In the genomic region with DNA sequence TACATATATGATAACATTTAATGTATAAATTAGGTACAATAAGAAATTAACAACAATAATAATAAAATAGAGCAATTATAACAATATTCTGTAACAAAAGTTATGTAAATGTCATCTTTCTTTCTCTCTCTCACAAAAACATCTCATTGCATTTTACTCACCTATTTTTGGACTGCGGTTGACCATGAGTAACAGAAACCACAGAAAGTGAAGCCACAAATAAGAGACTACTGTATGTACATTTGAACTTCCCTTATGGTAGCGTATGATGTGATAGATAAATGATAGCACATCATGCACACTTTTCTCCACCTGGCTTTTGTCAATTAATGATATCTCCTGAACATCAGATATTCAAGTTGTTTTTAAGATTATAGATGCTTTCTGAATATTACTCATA, we compare ENCODE assay signal across 8 cellular contexts.
A peak's percentile ranks its signal among the peaks of the same experiment; 100 is the strongest.
DNase-seq lines count a peak whose midpoint lies in the region; ATAC-seq, FAIRE-seq and TF ChIP-seq lines count a peak whose summit lies in the region.

No MANE protein-coding gene starts in this region.

- H3K4me2 ChIP-seq in GM12878 (ENCODE audit: control insufficient read depth, insufficient read depth): no peak overlapping the region

- H4K20me1 ChIP-seq in GM12878 (ENCODE audit: control insufficient read depth, insufficient read depth): no peaks in the 10 kb centered on the region

- no peaks in the 10 kb centered on the region for H3K36me3 ChIP-seq in GM12878 (ENCODE audit: control insufficient read depth in 2 of 2, insufficient read depth in 2 of 2, low read length in 1 of 2)

- H3K27me3 ChIP-seq in GM12878 (replicated peaks in 1 of 2; ENCODE audit: control insufficient read depth in 2 of 2, insufficient read depth in 2 of 2, low read length in 1 of 2): peaks cover 0 to 2% of the 10 kb centered on the region in 2 experiments; a peak in 1 of 4 replicates

- WGBS in GM12878 (ENCODE audit: insufficient coverage, insufficient replicate concordance, low lambda C conversion rate, missing lambda C conversion rate): 6% methylated on average over 2 of the region's 2 CpGs

- CTCF ChIA-PET in GM12878 (lab: Yijun Ruan, JAX): no interaction called here

- RAD21 ChIA-PET in GM12878 (lab: Charles Lee; ENCODE audit: unreplicated experiment): no interaction called here

- H2AFZ ChIP-seq in GM12878 (ENCODE audit: control insufficient read depth, low read depth, low read length): no peak overlapping the region

- TF ChIP-seq CTCF in GM12878 (IDR thresholded peaks at IDR 0.05 in 2 of 3, conservative IDR thresholded peaks at IDR 0.05 in 1 of 3; ENCODE audit: control insufficient read depth in 2 of 3, extremely low read depth in 1 of 3, insufficient read depth in 1 of 3, low read depth in 3 of 3, low read length in 3 of 3): no peak

- in situ Hi-C loops in GM12878 (cut with MboI): no loop called here

- SMC1A ChIA-PET in GM12878 (lab: Charles Lee; ENCODE audit: uncharacterized antibody, unreplicated experiment): no interaction called here

- H3K79me2 ChIP-seq in GM12878 (ENCODE audit: control insufficient read depth, insufficient read depth, low read length): no peaks in the 10 kb centered on the region

- DNase-seq in GM12878 (ENCODE audit: low read depth, low spot score) (peak; percentile 41), erythroblast (lab: John Stamatoyannopoulos, UW) (no peak), kidney glomerular epithelial cell (lab: John Stamatoyannopoulos, UW) (no peak), NCI-H226 (no peak), sciatic nerve (ENCODE audit: low spot score) (no peak)

- no peak overlapping the region for H3K4me3 ChIP-seq in GM12878

- no peak for TF ChIP-seq POLR2A in GM12878 (IDR thresholded peaks at IDR 0.05; ENCODE audit: low read depth, low read length)
- no peak for TF ChIP-seq POLR2A in erythroblast (IDR thresholded peaks at IDR 0.05; ENCODE audit: low read length)

- peak; percentile 88 for FAIRE-seq in GM12878 (lab: Jason Lieb, UNC)

- no TSS peak for BruUV-seq in GM12878 (replicated peaks; lab: Mats Ljungman, UMichigan)

- no peaks in the 10 kb centered on the region for H3K9me3 ChIP-seq in GM12878 (replicated peaks; ENCODE audit: control insufficient read depth, insufficient read depth, low read length)

- no peak for TF ChIP-seq RAD21 in GM12878 (IDR thresholded peaks at IDR 0.05; ENCODE audit: insufficient read depth, low read depth, low read length)

- POLR2A ChIA-PET in GM12878 (lab: Charles Lee): no interaction called here

- H3K4me1 ChIP-seq in GM12878 (ENCODE audit: control insufficient read depth, insufficient read depth, low read length): peaks cover 3% of the 10 kb centered on the region

- no peak overlapping the region for H3K27ac ChIP-seq in GM12878 (ENCODE audit: control insufficient read depth, insufficient read depth)

- intact Hi-C loops in GM12878 (cut with micrococcal nuclease; ENCODE audit: unreplicated experiment): no loop called here
- intact Hi-C loops in sciatic nerve (cut with DNase I): no loop called here

- TF ChIP-seq EP300 in GM12878 (IDR thresholded peaks at IDR 0.05; ENCODE audit: borderline replicate concordance in 1 of 2, control insufficient read depth in 1 of 2, low read depth in 2 of 2, low read length in 2 of 2): peak; percentile 58 to 75; a peak in 3 of 4 replicates

- ATAC-seq in GM18519 (IDR thresholded peaks at IDR 0.05; ENCODE audit: low FRiP score, unreplicated experiment) (peak; percentile 100), GM21619 (IDR thresholded peaks at IDR 0.05; ENCODE audit: unreplicated experiment) (peak; percentile 100), HG03575 (IDR thresholded peaks at IDR 0.05; ENCODE audit: extremely low read depth, insufficient number of reproducible peaks, low FRiP score, unreplicated experiment) (peak; percentile 99), GM12878 (peak; percentile 93), sciatic nerve (no peak)

- H3K9ac ChIP-seq in GM12878 (ENCODE audit: control insufficient read depth, insufficient read depth, low read length): no peak overlapping the region

TF ChIP-seq in GM12878, 131 proteins besides CTCF, POLR2A, EP300 and RAD21 (continues in another document):
- TF ChIP-seq, protein P1, sequence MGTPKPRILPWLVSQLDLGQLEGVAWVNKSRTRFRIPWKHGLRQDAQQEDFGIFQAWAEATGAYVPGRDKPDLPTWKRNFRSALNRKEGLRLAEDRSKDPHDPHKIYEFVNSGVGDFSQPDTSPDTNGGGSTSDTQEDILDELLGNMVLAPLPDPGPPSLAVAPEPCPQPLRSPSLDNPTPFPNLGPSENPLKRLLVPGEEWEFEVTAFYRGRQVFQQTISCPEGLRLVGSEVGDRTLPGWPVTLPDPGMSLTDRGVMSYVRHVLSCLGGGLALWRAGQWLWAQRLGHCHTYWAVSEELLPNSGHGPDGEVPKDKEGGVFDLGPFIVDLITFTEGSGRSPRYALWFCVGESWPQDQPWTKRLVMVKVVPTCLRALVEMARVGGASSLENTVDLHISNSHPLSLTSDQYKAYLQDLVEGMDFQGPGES (IDR thresholded peaks at IDR 0.05): no peak
- TF ChIP-seq NFYA (IDR thresholded peaks at IDR 0.05; ENCODE audit: borderline replicate concordance, low read depth, low read length): no peak
- TF ChIP-seq EZH2 (IDR thresholded peaks at IDR 0.05; ENCODE audit: borderline replicate concordance, control insufficient read depth, low read depth, low read length): no peak
- TF ChIP-seq, protein P2, sequence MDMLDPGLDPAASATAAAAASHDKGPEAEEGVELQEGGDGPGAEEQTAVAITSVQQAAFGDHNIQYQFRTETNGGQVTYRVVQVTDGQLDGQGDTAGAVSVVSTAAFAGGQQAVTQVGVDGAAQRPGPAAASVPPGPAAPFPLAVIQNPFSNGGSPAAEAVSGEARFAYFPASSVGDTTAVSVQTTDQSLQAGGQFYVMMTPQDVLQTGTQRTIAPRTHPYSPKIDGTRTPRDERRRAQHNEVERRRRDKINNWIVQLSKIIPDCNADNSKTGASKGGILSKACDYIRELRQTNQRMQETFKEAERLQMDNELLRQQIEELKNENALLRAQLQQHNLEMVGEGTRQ (IDR thresholded peaks at IDR 0.05; ENCODE audit: borderline replicate concordance, low read depth, low read length): no peak
- TF ChIP-seq EED (IDR thresholded peaks at IDR 0.05; ENCODE audit: low read depth): no peak
- no peak for TF ChIP-seq SUZ12 (IDR thresholded peaks at IDR 0.05; ENCODE audit: unreplicated experiment)
- no peak for TF ChIP-seq BACH1 (IDR thresholded peaks at IDR 0.05; ENCODE audit: borderline replicate concordance)
- no peak for TF ChIP-seq RBBP5 (conservative IDR thresholded peaks at IDR 0.05)
- TF ChIP-seq FOXM1 (IDR thresholded peaks at IDR 0.05; ENCODE audit: low read depth, low read length): peak; percentile 57; the same call in 1 of the 2 replicates
- TF ChIP-seq, protein P3, sequence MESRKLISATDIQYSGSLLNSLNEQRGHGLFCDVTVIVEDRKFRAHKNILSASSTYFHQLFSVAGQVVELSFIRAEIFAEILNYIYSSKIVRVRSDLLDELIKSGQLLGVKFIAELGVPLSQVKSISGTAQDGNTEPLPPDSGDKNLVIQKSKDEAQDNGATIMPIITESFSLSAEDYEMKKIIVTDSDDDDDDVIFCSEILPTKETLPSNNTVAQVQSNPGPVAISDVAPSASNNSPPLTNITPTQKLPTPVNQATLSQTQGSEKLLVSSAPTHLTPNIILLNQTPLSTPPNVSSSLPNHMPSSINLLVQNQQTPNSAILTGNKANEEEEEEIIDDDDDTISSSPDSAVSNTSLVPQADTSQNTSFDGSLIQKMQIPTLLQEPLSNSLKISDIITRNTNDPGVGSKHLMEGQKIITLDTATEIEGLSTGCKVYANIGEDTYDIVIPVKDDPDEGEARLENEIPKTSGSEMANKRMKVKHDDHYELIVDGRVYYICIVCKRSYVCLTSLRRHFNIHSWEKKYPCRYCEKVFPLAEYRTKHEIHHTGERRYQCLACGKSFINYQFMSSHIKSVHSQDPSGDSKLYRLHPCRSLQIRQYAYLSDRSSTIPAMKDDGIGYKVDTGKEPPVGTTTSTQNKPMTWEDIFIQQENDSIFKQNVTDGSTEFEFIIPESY (IDR thresholded peaks at IDR 0.05): no peak
- peak; percentile 100 for TF ChIP-seq RUNX3 (IDR thresholded peaks at IDR 0.05; ENCODE audit: low read length)
- TF ChIP-seq KAT2A (conservative IDR thresholded peaks at IDR 0.05; ENCODE audit: control insufficient read depth, low read depth, low read length): no peak
- no peak for TF ChIP-seq SMAD5 (IDR thresholded peaks at IDR 0.05; ENCODE audit: low read depth)
- no peak for TF ChIP-seq TARDBP (IDR thresholded peaks at IDR 0.05; ENCODE audit: borderline replicate concordance)
- TF ChIP-seq, protein P4, sequence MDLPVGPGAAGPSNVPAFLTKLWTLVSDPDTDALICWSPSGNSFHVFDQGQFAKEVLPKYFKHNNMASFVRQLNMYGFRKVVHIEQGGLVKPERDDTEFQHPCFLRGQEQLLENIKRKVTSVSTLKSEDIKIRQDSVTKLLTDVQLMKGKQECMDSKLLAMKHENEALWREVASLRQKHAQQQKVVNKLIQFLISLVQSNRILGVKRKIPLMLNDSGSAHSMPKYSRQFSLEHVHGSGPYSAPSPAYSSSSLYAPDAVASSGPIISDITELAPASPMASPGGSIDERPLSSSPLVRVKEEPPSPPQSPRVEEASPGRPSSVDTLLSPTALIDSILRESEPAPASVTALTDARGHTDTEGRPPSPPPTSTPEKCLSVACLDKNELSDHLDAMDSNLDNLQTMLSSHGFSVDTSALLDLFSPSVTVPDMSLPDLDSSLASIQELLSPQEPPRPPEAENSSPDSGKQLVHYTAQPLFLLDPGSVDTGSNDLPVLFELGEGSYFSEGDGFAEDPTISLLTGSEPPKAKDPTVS (IDR thresholded peaks at IDR 0.05; ENCODE audit: low read depth, low read length): no peak
- TF ChIP-seq, protein P5, sequence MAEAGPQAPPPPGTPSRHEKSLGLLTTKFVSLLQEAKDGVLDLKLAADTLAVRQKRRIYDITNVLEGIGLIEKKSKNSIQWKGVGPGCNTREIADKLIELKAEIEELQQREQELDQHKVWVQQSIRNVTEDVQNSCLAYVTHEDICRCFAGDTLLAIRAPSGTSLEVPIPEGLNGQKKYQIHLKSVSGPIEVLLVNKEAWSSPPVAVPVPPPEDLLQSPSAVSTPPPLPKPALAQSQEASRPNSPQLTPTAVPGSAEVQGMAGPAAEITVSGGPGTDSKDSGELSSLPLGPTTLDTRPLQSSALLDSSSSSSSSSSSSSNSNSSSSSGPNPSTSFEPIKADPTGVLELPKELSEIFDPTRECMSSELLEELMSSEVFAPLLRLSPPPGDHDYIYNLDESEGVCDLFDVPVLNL (IDR thresholded peaks at IDR 0.05; ENCODE audit: low read depth, low read length): no peak
- no peak for TF ChIP-seq MYB (IDR thresholded peaks at IDR 0.05; ENCODE audit: borderline replicate concordance, low read depth, low read length)
- peak; percentile 76 for TF ChIP-seq ATF7 (IDR thresholded peaks at IDR 0.05; ENCODE audit: low read depth)
- no peak for TF ChIP-seq SIN3A (IDR thresholded peaks at IDR 0.05; ENCODE audit: low read depth, low read length)
